ENCODE assay signal across 1 cellular context in the genomic region with DNA sequence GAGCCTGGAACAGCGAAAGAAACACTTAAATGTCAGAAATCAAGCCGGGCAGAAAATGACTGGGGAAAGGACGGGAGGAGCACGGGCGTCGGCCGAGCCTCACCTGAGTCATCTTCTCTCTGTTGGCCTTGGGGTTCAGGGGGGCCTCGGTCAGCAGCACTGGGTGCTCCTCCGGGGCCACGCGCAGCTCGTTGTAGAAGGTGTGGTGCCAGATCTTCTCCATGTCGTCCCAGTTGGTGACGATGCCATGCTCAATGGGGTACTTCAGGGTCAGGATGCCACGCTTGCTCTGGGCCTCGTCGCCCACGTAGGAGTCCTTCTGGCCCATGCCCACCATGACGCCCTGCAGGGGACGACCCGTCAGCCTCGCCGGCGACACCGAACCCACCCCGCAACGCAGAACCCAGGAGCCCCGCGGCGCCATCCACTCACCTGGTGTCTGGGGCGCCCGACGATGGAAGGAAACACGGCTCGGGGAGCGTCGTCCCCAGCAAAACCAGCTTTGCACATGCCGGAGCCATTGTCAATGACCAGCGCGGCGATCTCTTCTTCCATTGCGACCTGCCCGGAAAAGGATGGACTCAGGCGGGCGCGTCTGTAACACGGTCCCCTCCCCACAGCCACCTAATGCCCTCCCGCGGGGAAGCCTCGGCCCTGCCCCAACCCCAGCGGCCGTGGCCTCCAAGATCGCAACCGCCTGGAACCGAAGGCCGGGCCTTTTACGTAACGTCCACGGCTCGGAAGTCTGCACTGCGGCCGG.
TF ChIP-seq lines count a peak whose summit lies in the region.

No MANE protein-coding gene starts in this region.

TF ChIP-seq in K562, 482 proteins besides CTCF, POLR2A, EP300 and RAD21 (continued from another document and continues in another):
- TF ChIP-seq, protein P1, sequence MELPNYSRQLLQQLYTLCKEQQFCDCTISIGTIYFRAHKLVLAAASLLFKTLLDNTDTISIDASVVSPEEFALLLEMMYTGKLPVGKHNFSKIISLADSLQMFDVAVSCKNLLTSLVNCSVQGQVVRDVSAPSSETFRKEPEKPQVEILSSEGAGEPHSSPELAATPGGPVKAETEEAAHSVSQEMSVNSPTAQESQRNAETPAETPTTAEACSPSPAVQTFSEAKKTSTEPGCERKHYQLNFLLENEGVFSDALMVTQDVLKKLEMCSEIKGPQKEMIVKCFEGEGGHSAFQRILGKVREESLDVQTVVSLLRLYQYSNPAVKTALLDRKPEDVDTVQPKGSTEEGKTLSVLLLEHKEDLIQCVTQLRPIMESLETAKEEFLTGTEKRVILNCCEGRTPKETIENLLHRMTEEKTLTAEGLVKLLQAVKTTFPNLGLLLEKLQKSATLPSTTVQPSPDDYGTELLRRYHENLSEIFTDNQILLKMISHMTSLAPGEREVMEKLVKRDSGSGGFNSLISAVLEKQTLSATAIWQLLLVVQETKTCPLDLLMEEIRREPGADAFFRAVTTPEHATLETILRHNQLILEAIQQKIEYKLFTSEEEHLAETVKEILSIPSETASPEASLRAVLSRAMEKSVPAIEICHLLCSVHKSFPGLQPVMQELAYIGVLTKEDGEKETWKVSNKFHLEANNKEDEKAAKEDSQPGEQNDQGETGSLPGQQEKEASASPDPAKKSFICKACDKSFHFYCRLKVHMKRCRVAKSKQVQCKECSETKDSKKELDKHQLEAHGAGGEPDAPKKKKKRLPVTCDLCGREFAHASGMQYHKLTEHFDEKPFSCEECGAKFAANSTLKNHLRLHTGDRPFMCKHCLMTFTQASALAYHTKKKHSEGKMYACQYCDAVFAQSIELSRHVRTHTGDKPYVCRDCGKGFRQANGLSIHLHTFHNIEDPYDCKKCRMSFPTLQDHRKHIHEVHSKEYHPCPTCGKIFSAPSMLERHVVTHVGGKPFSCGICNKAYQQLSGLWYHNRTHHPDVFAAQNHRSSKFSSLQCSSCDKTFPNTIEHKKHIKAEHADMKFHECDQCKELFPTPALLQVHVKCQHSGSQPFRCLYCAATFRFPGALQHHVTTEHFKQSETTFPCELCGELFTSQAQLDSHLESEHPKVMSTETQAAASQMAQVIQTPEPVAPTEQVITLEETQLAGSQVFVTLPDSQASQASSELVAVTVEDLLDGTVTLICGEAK (IDR thresholded peaks at IDR 0.05): peak; percentile 66
- TF ChIP-seq, protein P1 (CRISPR knock-in tag; IDR thresholded peaks at IDR 0.05): no peak
- no peak for TF ChIP-seq FOXM1 (IDR thresholded peaks at IDR 0.05; ENCODE audit: low read depth)
- no peak for TF ChIP-seq FOXM1 (CRISPR knock-in tag; IDR thresholded peaks at IDR 0.05; ENCODE audit: low read depth)
- TF ChIP-seq, protein P2, sequence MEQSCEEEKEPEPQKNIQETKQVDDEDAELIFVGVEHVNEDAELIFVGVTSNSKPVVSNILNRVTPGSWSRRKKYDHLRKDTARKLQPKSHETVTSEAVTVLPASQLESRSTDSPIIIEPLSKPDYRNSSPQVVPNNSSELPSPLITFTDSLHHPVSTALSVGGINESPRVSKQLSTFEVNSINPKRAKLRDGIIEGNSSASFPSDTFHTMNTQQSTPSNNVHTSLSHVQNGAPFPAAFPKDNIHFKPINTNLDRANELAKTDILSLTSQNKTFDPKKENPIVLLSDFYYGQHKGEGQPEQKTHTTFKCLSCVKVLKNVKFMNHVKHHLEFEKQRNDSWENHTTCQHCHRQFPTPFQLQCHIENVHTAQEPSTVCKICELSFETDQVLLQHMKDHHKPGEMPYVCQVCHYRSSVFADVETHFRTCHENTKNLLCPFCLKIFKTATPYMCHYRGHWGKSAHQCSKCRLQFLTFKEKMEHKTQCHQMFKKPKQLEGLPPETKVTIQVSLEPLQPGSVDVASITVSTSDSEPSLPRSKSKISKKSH (CRISPR knock-in tag; IDR thresholded peaks at IDR 0.05): no peak
- TF ChIP-seq POLR3G (IDR thresholded peaks at IDR 0.05; ENCODE audit: extremely low read depth, insufficient read length, insufficient replicate concordance): no peak
- 0 out of 2 replicates have a peak, but pooled peaks have one; percentile 21 for TF ChIP-seq NFXL1 (CRISPR knock-in tag; IDR thresholded peaks at IDR 0.05)
- no peak for TF ChIP-seq IFI16 (CRISPR knock-in tag; IDR thresholded peaks at IDR 0.05)
- TF ChIP-seq HIVEP1 (CRISPR knock-in tag; IDR thresholded peaks at IDR 0.05): no peak
- no peak for TF ChIP-seq ZNF695 (CRISPR knock-in tag; IDR thresholded peaks at IDR 0.05)
- TF ChIP-seq POLR3A (IDR thresholded peaks at IDR 0.05; ENCODE audit: borderline replicate concordance, extremely low read depth, insufficient read depth, insufficient read length): no peak
- no peak for TF ChIP-seq POLR2AphosphoS2 (IDR thresholded peaks at IDR 0.05; ENCODE audit: low read length)
- no peak for TF ChIP-seq PBX2 (CRISPR knock-in tag; IDR thresholded peaks at IDR 0.05; ENCODE audit: low read depth)
- no peak for TF ChIP-seq PBX2 (tag; conservative IDR thresholded peaks at IDR 0.05; ENCODE audit: low read depth)
- no peak for TF ChIP-seq RB1 (IDR thresholded peaks at IDR 0.05; ENCODE audit: low read depth)
- TF ChIP-seq ZNF77 (CRISPR knock-in tag; IDR thresholded peaks at IDR 0.05): no peak
- no peak for TF ChIP-seq ATF4 (CRISPR knock-in tag; IDR thresholded peaks at IDR 0.05)
- TF ChIP-seq ZNF644 (tag; IDR thresholded peaks at IDR 0.05; ENCODE audit: low read depth): no peak
- no peak for TF ChIP-seq ARNT (IDR thresholded peaks at IDR 0.05)
- TF ChIP-seq, protein P3, sequence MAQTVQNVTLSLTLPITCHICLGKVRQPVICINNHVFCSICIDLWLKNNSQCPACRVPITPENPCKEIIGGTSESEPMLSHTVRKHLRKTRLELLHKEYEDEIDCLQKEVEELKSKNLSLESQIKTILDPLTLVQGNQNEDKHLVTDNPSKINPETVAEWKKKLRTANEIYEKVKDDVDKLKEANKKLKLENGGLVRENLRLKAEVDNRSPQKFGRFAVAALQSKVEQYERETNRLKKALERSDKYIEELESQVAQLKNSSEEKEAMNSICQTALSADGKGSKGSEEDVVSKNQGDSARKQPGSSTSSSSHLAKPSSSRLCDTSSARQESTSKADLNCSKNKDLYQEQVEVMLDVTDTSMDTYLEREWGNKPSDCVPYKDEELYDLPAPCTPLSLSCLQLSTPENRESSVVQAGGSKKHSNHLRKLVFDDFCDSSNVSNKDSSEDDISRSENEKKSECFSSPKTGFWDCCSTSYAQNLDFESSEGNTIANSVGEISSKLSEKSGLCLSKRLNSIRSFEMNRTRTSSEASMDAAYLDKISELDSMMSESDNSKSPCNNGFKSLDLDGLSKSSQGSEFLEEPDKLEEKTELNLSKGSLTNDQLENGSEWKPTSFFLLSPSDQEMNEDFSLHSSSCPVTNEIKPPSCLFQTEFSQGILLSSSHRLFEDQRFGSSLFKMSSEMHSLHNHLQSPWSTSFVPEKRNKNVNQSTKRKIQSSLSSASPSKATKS (CRISPR knock-in tag; IDR thresholded peaks at IDR 0.05): no peak
- no peak for TF ChIP-seq ZNF764 (CRISPR knock-in tag; IDR thresholded peaks at IDR 0.05; ENCODE audit: low read depth)
- TF ChIP-seq PHB2 (IDR thresholded peaks at IDR 0.05; ENCODE audit: low read depth): no peak
- TF ChIP-seq CBX1 (IDR thresholded peaks at IDR 0.05; ENCODE audit: low read depth): no peak
- TF ChIP-seq ZNF184 (CRISPR knock-in tag; IDR thresholded peaks at IDR 0.05): no peak
- TF ChIP-seq HMBOX1 (IDR thresholded peaks at IDR 0.05): no peak
- TF ChIP-seq, protein P4, sequence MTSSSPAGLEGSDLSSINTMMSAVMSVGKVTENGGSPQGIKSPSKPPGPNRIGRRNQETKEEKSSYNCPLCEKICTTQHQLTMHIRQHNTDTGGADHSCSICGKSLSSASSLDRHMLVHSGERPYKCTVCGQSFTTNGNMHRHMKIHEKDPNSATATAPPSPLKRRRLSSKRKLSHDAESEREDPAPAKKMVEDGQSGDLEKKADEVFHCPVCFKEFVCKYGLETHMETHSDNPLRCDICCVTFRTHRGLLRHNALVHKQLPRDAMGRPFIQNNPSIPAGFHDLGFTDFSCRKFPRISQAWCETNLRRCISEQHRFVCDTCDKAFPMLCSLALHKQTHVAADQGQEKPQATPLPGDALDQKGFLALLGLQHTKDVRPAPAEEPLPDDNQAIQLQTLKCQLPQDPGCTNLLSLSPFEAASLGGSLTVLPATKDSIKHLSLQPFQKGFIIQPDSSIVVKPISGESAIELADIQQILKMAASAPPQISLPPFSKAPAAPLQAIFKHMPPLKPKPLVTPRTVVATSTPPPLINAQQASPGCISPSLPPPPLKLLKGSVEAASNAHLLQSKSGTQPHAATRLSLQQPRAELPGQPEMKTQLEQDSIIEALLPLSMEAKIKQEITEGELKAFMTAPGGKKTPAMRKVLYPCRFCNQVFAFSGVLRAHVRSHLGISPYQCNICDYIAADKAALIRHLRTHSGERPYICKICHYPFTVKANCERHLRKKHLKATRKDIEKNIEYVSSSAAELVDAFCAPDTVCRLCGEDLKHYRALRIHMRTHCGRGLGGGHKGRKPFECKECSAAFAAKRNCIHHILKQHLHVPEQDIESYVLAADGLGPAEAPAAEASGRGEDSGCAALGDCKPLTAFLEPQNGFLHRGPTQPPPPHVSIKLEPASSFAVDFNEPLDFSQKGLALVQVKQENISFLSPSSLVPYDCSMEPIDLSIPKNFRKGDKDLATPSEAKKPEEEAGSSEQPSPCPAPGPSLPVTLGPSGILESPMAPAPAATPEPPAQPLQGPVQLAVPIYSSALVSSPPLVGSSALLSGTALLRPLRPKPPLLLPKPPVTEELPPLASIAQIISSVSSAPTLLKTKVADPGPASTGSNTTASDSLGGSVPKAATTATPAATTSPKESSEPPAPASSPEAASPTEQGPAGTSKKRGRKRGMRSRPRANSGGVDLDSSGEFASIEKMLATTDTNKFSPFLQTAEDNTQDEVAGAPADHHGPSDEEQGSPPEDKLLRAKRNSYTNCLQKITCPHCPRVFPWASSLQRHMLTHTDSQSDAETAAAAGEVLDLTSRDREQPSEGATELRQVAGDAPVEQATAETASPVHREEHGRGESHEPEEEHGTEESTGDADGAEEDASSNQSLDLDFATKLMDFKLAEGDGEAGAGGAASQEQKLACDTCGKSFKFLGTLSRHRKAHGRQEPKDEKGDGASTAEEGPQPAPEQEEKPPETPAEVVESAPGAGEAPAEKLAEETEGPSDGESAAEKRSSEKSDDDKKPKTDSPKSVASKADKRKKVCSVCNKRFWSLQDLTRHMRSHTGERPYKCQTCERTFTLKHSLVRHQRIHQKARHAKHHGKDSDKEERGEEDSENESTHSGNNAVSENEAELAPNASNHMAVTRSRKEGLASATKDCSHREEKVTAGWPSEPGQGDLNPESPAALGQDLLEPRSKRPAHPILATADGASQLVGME (CRISPR knock-in tag; IDR thresholded peaks at IDR 0.05): no peak
- peak; percentile 100 for TF ChIP-seq RBM22 (IDR thresholded peaks at IDR 0.05; ENCODE audit: low read depth, low read length, poor library complexity, severe bottlenecking)
- TF ChIP-seq PML (IDR thresholded peaks at IDR 0.05; ENCODE audit: low read length): no peak
- TF ChIP-seq ZNF584 (CRISPR knock-in tag; IDR thresholded peaks at IDR 0.05; ENCODE audit: low read depth): no peak
- TF ChIP-seq NFE2L1 (tag; IDR thresholded peaks at IDR 0.05; ENCODE audit: borderline replicate concordance, low read depth): no peak
